In genomic region chr2:60515751-60516226, GRCh38 we compare ENCODE assay signal across 9 cellular contexts. TPM values are rescaled to one million over a fixed set of nuclear protein-coding genes. Genes with fewer than 3 reads are reported as not detected.
A peak's percentile ranks its signal among the peaks of the same experiment; 100 is the strongest.
DNase-seq lines count a peak whose midpoint lies in the region; ATAC-seq, FAIRE-seq and TF ChIP-seq lines count a peak whose summit lies in the region.
"Had no signal": no experiment of that assay in that cellular context is flagged by ENCODE, and none has a peak within 500 bp of the region (broad histone marks: within the 10 kb centered on the region; RNA-seq: fewer than 3 reads in every experiment).

No MANE protein-coding gene starts in this region.

- intact Hi-C loops in spleen (cut with DNase I; ENCODE audit: low total_unique reads), result no loop called here
- intact Hi-C loops in tibial artery (cut with DNase I; ENCODE audit: low total_unique reads), result no loop called here

- no peak for TF ChIP-seq POLR2A in spleen (IDR thresholded peaks at IDR 0.05)

- H3K27me3 Mint-ChIP-seq in brain, result peaks cover 2% of the 10 kb centered on the region

- DNase-seq in GM12865 (ENCODE audit: low read depth) (peak; percentile 82), spleen (no peak), D721Med (ENCODE audit: insufficient read length, low spot score) (no peak), tibial artery (no peak), HT-29 (ENCODE audit: low spot score) (no peak)

- H3K4me3 ChIP-seq in GM12865 (ENCODE audit: low read depth, low read length) (no peak overlapping the region), spleen (peak overlapping the region in 1 of 8 donors; percentile 47), tibial artery (no peak overlapping the region)

- WGBS in spleen, 5 donors, result 40 to 53% (median 48%) methylated on average over 6 of the region's 6 CpGs

- peak; percentile 77 for ATAC-seq in GM21423 (IDR thresholded peaks at IDR 0.05; ENCODE audit: unreplicated experiment)
- ATAC-seq in HG03565 (IDR thresholded peaks at IDR 0.05; ENCODE audit: unreplicated experiment), result peak; percentile 83

- no peaks in the 10 kb centered on the region for H3K9me3 Mint-ChIP-seq in brain

- H3K36me3 ChIP-seq in spleen, result peaks cover 0 to 13% (median 0%) of the 10 kb centered on the region in 6 donors
- H3K36me3 ChIP-seq in tibial artery, result no peaks in the 10 kb centered on the region

- peaks cover 80% of the 10 kb centered on the region for H3K4me1 Mint-ChIP-seq in brain

- peak overlapping the region in 3 of 5 experiments; percentile 15 to 52 (median 17) for H3K4me3 Mint-ChIP-seq in brain

- peak overlapping the region; percentile 45 to 91 (median 68) for H3K27ac Mint-ChIP-seq in brain

- H3K9me3 ChIP-seq in spleen, result no peaks in the 10 kb centered on the region
- H3K9me3 ChIP-seq in tibial artery, result no peaks in the 10 kb centered on the region

- H3K36me3 Mint-ChIP-seq in brain, result peaks cover 46% of the 10 kb centered on the region

- TF ChIP-seq CTCF in GM12865 (IDR thresholded peaks at IDR 0.05; ENCODE audit: insufficient read depth, low read depth, low read length, missing control alignments) (peak; percentile 16), brain (conservative IDR thresholded peaks at IDR 0.05) (no peak), spleen (IDR thresholded peaks at IDR 0.05 in 8 of 11, conservative IDR thresholded peaks at IDR 0.05 in 3 of 11) (no peak), D721Med (IDR thresholded peaks at IDR 0.05; ENCODE audit: insufficient read depth, missing control alignments) (no peak), tibial artery (IDR thresholded peaks at IDR 0.05) (no peak)

- H3K27me3 ChIP-seq in spleen (replicated peaks in 1 of 7) (no peaks in the 10 kb centered on the region), tibial artery (peaks cover 0 to 9% of the 10 kb centered on the region in 2 donors)

- H3K27ac ChIP-seq in spleen (peak overlapping the region in 5 of 8 donors; percentile 23 to 69 (median 51)), tibial artery (no peak overlapping the region)

- FAIRE-seq in D721Med (lab: Jason Lieb, UNC), result no peak
- FAIRE-seq: TTC549 had no signal

- peaks cover 12 to 97% (median 60%) of the 10 kb centered on the region in 6 donors for H3K4me1 ChIP-seq in spleen
- no peaks in the 10 kb centered on the region for H3K4me1 ChIP-seq in tibial artery

RNA-seq across cellular contexts. Expression of gene BCL11A, which starts 37.7 kb away (rescaled TPM):
- 22.7 TPM for polyA plus RNA-seq in brain (ENCODE audit: insufficient read depth, low read depth, low replicate concordance)
- 100 to 1,000 TPM in 3 of 7 donors, 10 to 100 TPM in 4; 65.9 to 121 (median 92.7) TPM for total RNA-seq in spleen
- 10 to 100 TPM; 41.1 to 61.6 (median 44.8) TPM for polyA plus RNA-seq in spleen
- not detected in 2 replicates for total RNA-seq in HT-29 (2014; rRNA removed; shearing (Covaris generic))

Comparison
In these comparisons a context has a peak if more than half of its experiments do, and no peak if none do; other contexts are left out.
1. H3K27ac ChIP-seq: peak in spleen (5 of 8); none in tibial artery (0 of 2).
2. RNA of gene BCL11A, which starts 37.7 kb away (total RNA-seq): 65.9 to 121 TPM in spleen; not detected in HT-29; every median in the first group is over 10 times any median in the second.